10 cellular contexts compared by ENCODE assay signal in the genomic region with DNA sequence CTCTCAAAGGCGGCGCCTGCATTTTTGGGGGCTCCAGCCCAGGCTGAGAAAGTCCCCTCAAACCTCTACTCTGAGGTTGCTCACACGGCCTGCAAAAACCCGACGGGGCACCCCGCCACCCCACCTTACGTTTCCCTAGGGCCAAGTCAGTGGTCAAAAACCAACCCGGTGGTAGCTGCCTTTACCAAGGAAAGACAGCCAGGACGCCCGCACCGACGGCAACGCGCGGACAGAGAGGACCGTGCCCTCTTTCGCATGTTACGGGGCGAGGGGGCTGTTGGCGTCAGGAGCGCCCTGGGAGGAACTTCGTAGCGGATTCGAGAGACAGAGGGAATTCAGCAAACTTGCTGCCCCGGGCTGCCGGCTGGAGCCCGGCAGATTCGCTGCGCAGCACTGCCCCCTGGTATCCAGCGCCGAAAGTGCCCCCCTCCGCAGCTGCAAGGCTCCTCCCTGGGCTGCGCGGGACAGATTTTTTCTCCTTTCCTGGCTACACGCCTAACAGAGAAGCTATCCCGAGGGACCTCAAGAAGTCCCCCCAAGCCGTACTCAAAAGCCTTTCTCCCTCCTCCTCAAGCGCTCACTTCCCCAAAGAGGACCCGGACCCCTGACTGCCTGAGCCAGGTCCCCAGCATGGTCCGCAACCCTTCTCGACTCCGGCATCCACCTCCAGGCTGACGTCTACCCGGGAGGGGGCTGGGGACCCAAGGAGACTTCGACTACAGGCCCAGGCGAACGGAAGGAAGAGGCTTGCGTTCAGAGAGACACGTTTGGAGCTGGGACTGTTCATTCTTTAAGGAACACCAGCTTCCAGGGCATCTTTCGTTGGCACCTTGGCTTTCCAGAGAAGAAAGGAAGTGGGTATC. TPM values are rescaled to one million over a fixed set of nuclear protein-coding genes. Genes with fewer than 3 reads are reported as not detected.
DNase-seq lines count a peak whose midpoint lies in the region; ATAC-seq, FAIRE-seq and TF ChIP-seq lines count a peak whose summit lies in the region.
"Had no signal": no experiment of that assay in that cellular context is flagged by ENCODE, and none has a peak within 500 bp of the region (broad histone marks: within the 10 kb centered on the region; RNA-seq: fewer than 3 reads in every experiment).

No MANE protein-coding gene starts in this region.

- peaks cover 72% of the 10 kb centered on the region for H3K27me3 Mint-ChIP-seq in activated CD4-positive, alpha-beta T cell treated with anti-CD3 and anti-CD28 coated beads for 36 hours
- peaks cover 91% of the 10 kb centered on the region for H3K27me3 Mint-ChIP-seq in brain
- peaks cover 89% of the 10 kb centered on the region for H3K27me3 Mint-ChIP-seq in T-helper 17 cell

- intact Hi-C loops in activated CD4-positive, alpha-beta T cell treated with anti-CD3 and anti-CD28 coated beads for 36 hours (cut with DNase I, micrococcal nuclease): loop anchor here (1.0 to 10.0 kb wide), 5 partner anchors 27 to 891 kb away; partner anchors contain the start of genes EMX2 (in 1 of the 2), GFRA1 (in 1 of the 2) and VAX1 (in 1 of the 2)
- intact Hi-C loops in testis (cut with DNase I; ENCODE audit: low total_unique reads): no loop called here

- DNase-seq in activated CD4-positive, alpha-beta T cell treated with anti-CD3 and anti-CD28 coated beads for 36 hours: peak; percentile 59
- DNase-seq in activated CD4-positive, alpha-beta T cell treated with anti-CD3 and anti-CD28 coated beads for 1 hour: no peak
- DNase-seq in NCI-H1105 (lab: John Stamatoyannopoulos, UW) (peak; percentile 16), keratinocyte (ENCODE audit: low read depth, low spot score) (no peak), testis (peak; percentile 59), T-helper 17 cell (no peak)

- H3K4me1 ChIP-seq in keratinocyte (ENCODE audit: control insufficient read depth, extremely low read depth, insufficient read depth, low read length): peaks cover 10% of the 10 kb centered on the region
- peaks cover 11% of the 10 kb centered on the region for H3K4me1 ChIP-seq in testis

- TF ChIP-seq CTCF in brain (conservative IDR thresholded peaks at IDR 0.05) (peak; percentile 76 to 80), keratinocyte (optimal IDR thresholded peaks at IDR 0.05 in 1 of 3, IDR thresholded peaks at IDR 0.05 in 1 of 3, conservative IDR thresholded peaks at IDR 0.05 in 1 of 3; ENCODE audit: extremely low read depth in 1 of 3, insufficient read depth in 2 of 3, low read length in 3 of 3) (peak; percentile 61 to 86 (median 78)), testis (IDR thresholded peaks at IDR 0.05) (peak in 2 of 3 experiments; percentile 34 to 42)

- no peak overlapping the region for H3K9ac ChIP-seq in keratinocyte (ENCODE audit: control insufficient read depth, extremely low read depth, insufficient read depth, low read length)

- TF ChIP-seq POLR2A in testis (IDR thresholded peaks at IDR 0.05): no peak

- FAIRE-seq in keratinocyte (lab: Jason Lieb, UNC): no peak
- FAIRE-seq: colon had no signal

- H3K4me3 Mint-ChIP-seq in activated CD4-positive, alpha-beta T cell treated with anti-CD3 and anti-CD28 coated beads for 36 hours: no peak overlapping the region
- peak overlapping the region; percentile 61 to 79 (median 77) for H3K4me3 Mint-ChIP-seq in brain
- H3K4me3 Mint-ChIP-seq in T-helper 17 cell: no peak overlapping the region

- peaks cover 94% of the 10 kb centered on the region for H3K27me3 ChIP-seq in keratinocyte (ENCODE audit: control insufficient read depth, extremely low read depth, insufficient read depth, low read length)
- peaks cover 8% of the 10 kb centered on the region for H3K27me3 ChIP-seq in testis

- peaks cover 3% of the 10 kb centered on the region for H4K20me1 ChIP-seq in keratinocyte (ENCODE audit: control insufficient read depth, extremely low read depth, insufficient read depth, low read length)

- no peaks in the 10 kb centered on the region for H3K36me3 Mint-ChIP-seq in activated CD4-positive, alpha-beta T cell treated with anti-CD3 and anti-CD28 coated beads for 36 hours (ENCODE audit: low read depth)
- H3K36me3 Mint-ChIP-seq in brain (no peaks in the 10 kb centered on the region), T-helper 17 cell (ENCODE audit: low read depth) (peaks cover 5% of the 10 kb centered on the region)

- POLR2A ChIA-PET in activated CD4-positive, alpha-beta T cell treated with anti-CD3 and anti-CD28 coated beads for 36 hours (lab: Charles Lee): interaction anchor here (0.6 kb wide), 1 partner anchor 608 kb away, joined by 3 read pairs; no protein-coding TSS in a partner anchor

- peak overlapping the region in 2 of 3 experiments; percentile 25 to 49 for H3K4me3 ChIP-seq in keratinocyte (ENCODE audit: control insufficient read depth in 2 of 3, extremely low read depth in 1 of 3, insufficient read depth in 2 of 3, low read depth in 1 of 3, low read length in 3 of 3)
- H3K4me3 ChIP-seq in testis: peak overlapping the region in 1 of 2 donors; percentile 8

- peak overlapping the region; percentile 66 for H3K4me2 ChIP-seq in keratinocyte (ENCODE audit: control insufficient read depth, extremely low read depth, insufficient read depth, low read depth, low read length)

- CTCF ChIA-PET in activated CD4-positive, alpha-beta T cell treated with anti-CD3 and anti-CD28 coated beads for 36 hours (lab: Charles Lee): interaction anchor here (0.7 to 4.6 kb wide), 6 partner anchors 10 to 386 kb away, joined by 3 to 34 read pairs (median 21); no protein-coding TSS in a partner anchor

- dilution Hi-C loops in keratinocyte (cut with MboI; ENCODE audit: extremely low pct_ligation_motif_present, low sequenced_read_pairs): no loop called here

- no peak overlapping the region for H3K27ac Mint-ChIP-seq in activated CD4-positive, alpha-beta T cell treated with anti-CD3 and anti-CD28 coated beads for 36 hours
- H3K27ac Mint-ChIP-seq in brain (no peak overlapping the region), T-helper 17 cell (no peak overlapping the region)

- no peaks in the 10 kb centered on the region for H3K79me2 ChIP-seq in keratinocyte (ENCODE audit: control insufficient read depth, insufficient read depth, low read length)

- WGBS in testis, 2 donors: 2 to 5% methylated on average over 31 to 50 of the region's 50 CpGs

- H3K27ac ChIP-seq in keratinocyte (ENCODE audit: control insufficient read depth, insufficient read depth, low read length) (no peak overlapping the region), testis (no peak overlapping the region)

- no peak overlapping the region for H2AFZ ChIP-seq in keratinocyte (ENCODE audit: control insufficient read depth, low read length)

- peaks cover 47% of the 10 kb centered on the region for H3K4me1 Mint-ChIP-seq in activated CD4-positive, alpha-beta T cell treated with anti-CD3 and anti-CD28 coated beads for 36 hours
- peaks cover 40% of the 10 kb centered on the region for H3K4me1 Mint-ChIP-seq in brain
- peaks cover 11% of the 10 kb centered on the region for H3K4me1 Mint-ChIP-seq in T-helper 17 cell

- H3K9me3 ChIP-seq in keratinocyte (ENCODE audit: control insufficient read depth, low read depth, low read length) (no peaks in the 10 kb centered on the region), testis (no peaks in the 10 kb centered on the region), T-helper 17 cell (ENCODE audit: control insufficient read depth, low read length, poor library complexity, severe bottlenecking) (no peaks in the 10 kb centered on the region)

- H3K36me3 ChIP-seq in keratinocyte (ENCODE audit: control insufficient read depth in 2 of 2, extremely low read depth in 1 of 2, insufficient read depth in 2 of 2, low read length in 2 of 2) (no peaks in the 10 kb centered on the region), testis (ENCODE audit: low read depth, missing control alignments) (no peaks in the 10 kb centered on the region)

- H3K9me1 ChIP-seq in keratinocyte (ENCODE audit: control insufficient read depth, extremely low read depth, insufficient read depth, low read length): no peaks in the 10 kb centered on the region

- H3K9me3 Mint-ChIP-seq in activated CD4-positive, alpha-beta T cell treated with anti-CD3 and anti-CD28 coated beads for 36 hours (ENCODE audit: low read depth): no peaks in the 10 kb centered on the region
- peaks cover 0 to 5% (median 3%) of the 10 kb centered on the region in 5 experiments for H3K9me3 Mint-ChIP-seq in brain

- ATAC-seq in activated CD4-positive, alpha-beta T cell treated with anti-CD3 and anti-CD28 coated beads for 36 hours: peak; percentile 27
- ATAC-seq in GM21515 (IDR thresholded peaks at IDR 0.05; ENCODE audit: unreplicated experiment): no peak
- ATAC-seq in T-helper 17 cell: no peak

RNA-seq across cellular contexts. Expression of gene VAX1, which starts 27.7 kb away (rescaled TPM):
- total RNA-seq in activated CD4-positive, alpha-beta T cell treated with anti-CD3 and anti-CD28 coated beads for 36 hours: not detected
- polyA plus RNA-seq in brain (ENCODE audit: insufficient read depth, low read depth, low replicate concordance) (0.48 TPM), keratinocyte (0.03 to 0.04 TPM in 2 of 3 replicates, not detected in the other), testis (ENCODE audit: insufficient read depth, low read depth, low replicate concordance) (0.47 TPM)
- polyA plus RNA-seq in keratinocyte (2011; ENCODE audit: low read depth): not detected
- polyA plus RNA-seq in keratinocyte (2011; cell fraction: cytosol; rRNA removed): 0.04 TPM in 1 of 2 replicates, not detected in the other
- not detected in 2 replicates for polyA plus RNA-seq in keratinocyte (2011; cell fraction: nucleus; rRNA removed)
- 0.06 TPM in 1 of 2 replicates, not detected in the other for polyA plus RNA-seq in keratinocyte (2012; ENCODE audit: low replicate concordance)
- polyA minus RNA-seq in keratinocyte: not detected in 3 replicates
- not detected for polyA minus RNA-seq in keratinocyte (2011; cell fraction: cytosol; rRNA and poly(A)+ RNA removed)
- not detected in 2 replicates for polyA minus RNA-seq in keratinocyte (2011; cell fraction: nucleus; rRNA and poly(A)+ RNA removed)
- total RNA-seq in testis (under 1 TPM; 0.56 to 0.71 TPM), T-helper 17 cell (not detected)

RNA-seq across cellular contexts. Expression of gene KCNK18, which starts 31.5 kb away (rescaled TPM):
- total RNA-seq in activated CD4-positive, alpha-beta T cell treated with anti-CD3 and anti-CD28 coated beads for 36 hours: not detected
- not detected for polyA plus RNA-seq in brain (ENCODE audit: insufficient read depth, low read depth, low replicate concordance)
- not detected in 3 replicates for polyA plus RNA-seq in keratinocyte
- polyA plus RNA-seq in keratinocyte (2011; ENCODE audit: low read depth): not detected
- polyA plus RNA-seq in keratinocyte (2011; cell fraction: cytosol; rRNA removed): not detected in 2 replicates
- polyA plus RNA-seq in keratinocyte (2011; cell fraction: nucleus; rRNA removed): not detected in 2 replicates
- not detected in 2 replicates for polyA plus RNA-seq in keratinocyte (2012; ENCODE audit: low replicate concordance)
- polyA minus RNA-seq in keratinocyte: not detected in 3 replicates
- polyA minus RNA-seq in keratinocyte (2011; cell fraction: cytosol; rRNA and poly(A)+ RNA removed): not detected
- polyA minus RNA-seq in keratinocyte (2011; cell fraction: nucleus; rRNA and poly(A)+ RNA removed): not detected in 2 replicates
- not detected for total RNA-seq in testis
- 0.66 TPM for polyA plus RNA-seq in testis (ENCODE audit: insufficient read depth, low read depth, low replicate concordance)
- total RNA-seq in T-helper 17 cell: not detected
- total RNA-seq: temporal lobe had no signal

Comparison
In these comparisons a context has a peak if more than half of its experiments do, and no peak if none do; other contexts are left out.
1. DNase-seq: peak in activated CD4-positive, alpha-beta T cell treated with anti-CD3 and anti-CD28 coated beads for 36 hours (single experiment), NCI-H1105 (single experiment) and testis (single experiment); none in activated CD4-positive, alpha-beta T cell treated with anti-CD3 and anti-CD28 coated beads for 1 hour (single experiment), keratinocyte (single experiment) and T-helper 17 cell (0 of 3).
2. H3K4me3 Mint-ChIP-seq: peak in brain (5 of 5); none in activated CD4-positive, alpha-beta T cell treated with anti-CD3 and anti-CD28 coated beads for 36 hours (single experiment) and T-helper 17 cell (single experiment).
3. Peak in every context shown above with its lines, with median percentiles within 50 percentile points of each other: CTCF ChIP-seq.